Comparison of ENCODE assay signal across 16 cellular contexts in the genomic region with DNA sequence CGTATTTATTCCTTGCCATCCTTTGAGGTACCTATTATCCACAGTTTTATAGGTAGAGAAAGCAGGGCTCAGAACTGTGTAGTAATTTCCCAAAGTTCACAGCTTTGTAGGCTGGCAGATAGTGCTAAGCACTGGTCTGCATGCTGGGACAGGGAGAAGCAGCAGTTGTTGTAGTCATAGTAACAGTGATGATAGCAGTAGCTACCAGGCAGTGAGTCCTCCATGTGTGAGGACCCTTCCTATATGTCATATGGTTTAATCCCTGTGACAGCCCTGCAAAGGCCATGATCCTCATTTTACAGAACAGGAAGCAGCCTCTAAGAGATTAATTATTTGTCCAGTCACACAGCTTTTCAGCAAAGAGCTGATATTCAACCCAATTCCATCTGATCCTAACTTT. TPM values are rescaled to one million over a fixed set of nuclear protein-coding genes. Genes with fewer than 3 reads are reported as not detected.
A peak's percentile ranks its signal among the peaks of the same experiment; 100 is the strongest.
DNase-seq lines count a peak whose midpoint lies in the region; ATAC-seq and TF ChIP-seq lines count a peak whose summit lies in the region.
"Had no signal": no experiment of that assay in that cellular context is flagged by ENCODE, and none has a peak within 500 bp of the region (broad histone marks: within the 10 kb centered on the region; RNA-seq: fewer than 3 reads in every experiment).

No MANE protein-coding gene starts in this region.

- no peak overlapping the region for H3K4me2 ChIP-seq in IMR-90 (ENCODE audit: low read depth, low read length)
- H3K4me2 ChIP-seq in neural progenitor cell, result no peak overlapping the region
- H3K4me2 ChIP-seq: BLaER1 had no signal

- H3K27me3 Mint-ChIP-seq in neural progenitor cell (ENCODE audit: insufficient read depth, low read depth) (peaks cover 6% of the 10 kb centered on the region), glutamatergic neuron (ENCODE audit: unreplicated experiment) (peaks cover 7% of the 10 kb centered on the region)
- H3K27me3 Mint-ChIP-seq in CD4-positive, alpha-beta T cell, result peaks cover 5% of the 10 kb centered on the region

- CTCF ChIA-PET in IMR-90 (lab: Yijun Ruan, JAX), result no interaction called here
- CTCF ChIA-PET in CD4-positive, alpha-beta T cell (lab: Charles Lee), result no interaction called here

- POLR2A ChIA-PET in IMR-90 (lab: Charles Lee; ENCODE audit: unreplicated experiment), result no interaction called here
- POLR2A ChIA-PET in CD4-positive, alpha-beta T cell (lab: Charles Lee), result no interaction called here

- H3K79me2 ChIP-seq in neural progenitor cell (ENCODE audit: low read depth), result no peaks in the 10 kb centered on the region

- H4K8ac ChIP-seq in IMR-90 (ENCODE audit: low read depth in 2 of 2, low read length in 2 of 2), result no peak overlapping the region

- H3K27ac ChIP-seq in IMR-90 (ENCODE audit: insufficient read depth, low read length) (no peak overlapping the region), neural progenitor cell (no peak overlapping the region)
- no peak overlapping the region for H3K27ac ChIP-seq in CD4-positive, alpha-beta T cell (ENCODE audit: low read depth, low read length)
- H3K27ac ChIP-seq: BLaER1 had no signal

- TF ChIP-seq CTCF in IMR-90 (conservative IDR thresholded peaks at IDR 0.05; ENCODE audit: low read depth, low read length) (no peak), neural progenitor cell (IDR thresholded peaks at IDR 0.05) (no peak), glutamatergic neuron (IDR thresholded peaks at IDR 0.05; ENCODE audit: partially characterized antibody, unreplicated experiment) (no peak)
- TF ChIP-seq CTCF in CD4-positive, alpha-beta T cell (IDR thresholded peaks at IDR 0.05), result no peak

- H4K91ac ChIP-seq in IMR-90 (ENCODE audit: insufficient read depth, low read depth, low read length), result no peak overlapping the region

- H3K4ac ChIP-seq in IMR-90 (ENCODE audit: low read depth, low read length), result no peak overlapping the region

- intact Hi-C loops in IMR-90 (cut with micrococcal nuclease), result no loop called here
- intact Hi-C loops in CD4-positive, alpha-beta T cell (cut with DNase I, micrococcal nuclease), result no loop called here

- no peak overlapping the region for H2BK5ac ChIP-seq in IMR-90 (ENCODE audit: low read depth, low read length, poor library complexity, severe bottlenecking)

- no peak overlapping the region for H2BK15ac ChIP-seq in IMR-90 (ENCODE audit: low read depth, low read length)

- 0 out of 2 replicates have a peak, but pooled peaks cover 2% of the 10 kb centered on the region for H3K9me1 ChIP-seq in IMR-90 (ENCODE audit: insufficient read depth, low read length)

- TF ChIP-seq POLR2A in IMR-90 (IDR thresholded peaks at IDR 0.05; ENCODE audit: low read depth, low read length) (no peak), erythroblast (IDR thresholded peaks at IDR 0.05; ENCODE audit: low read length) (no peak)

- in situ Hi-C loops in IMR-90 (cut with MboI; ENCODE audit: low sequenced_read_pairs), result no loop called here

- H3K9ac ChIP-seq in IMR-90 (ENCODE audit: low read depth, low read length) (no peak overlapping the region), neural progenitor cell (no peak overlapping the region)
- H3K9ac ChIP-seq: BLaER1 had no signal

- no peak for TF ChIP-seq RAD21 in IMR-90 (IDR thresholded peaks at IDR 0.05; ENCODE audit: low read length)

- no peak overlapping the region for H2AK9ac ChIP-seq in IMR-90 (replicated peaks; ENCODE audit: low read depth, low read length, poor library complexity)

- DNase-seq in IMR-90, result no peak
- DNase-seq in OCI-M1 (lab: John Stamatoyannopoulos, UW), result peak; percentile 29
- DNase-seq in erythroblast (lab: John Stamatoyannopoulos, UW), result peak; percentile 35 to 53
- no peak for DNase-seq in neural progenitor cell (ENCODE audit: low spot score)
- DNase-seq in CD4-positive, alpha-beta T cell, result no peak
- DNase-seq in glutamatergic neuron, result no peak
- DNase-seq: CD8-positive, alpha-beta memory T cell; KG1; NCI-H1417; NCI-H187 treated with DMSO at 0.1 percent for 48 hours; NCI-H345; NCI-H524 treated with DMSO at 0.1 percent for 48 hours; NK-92 treated with Interleukin-12 subunit alpha and Interleukin-12 subunit beta, amount 100 ng/mL, for 24 hours had no signal

- peaks cover 3% of the 10 kb centered on the region; the same call in 1 of the 2 replicates for H3K4me1 ChIP-seq in IMR-90 (ENCODE audit: control insufficient read depth, insufficient read depth, low read length)
- peaks cover 30% of the 10 kb centered on the region for H3K4me1 ChIP-seq in neural progenitor cell
- H3K4me1 ChIP-seq: BLaER1 had no signal

- no CpG with 5 or more reads among the region's 1 CpG for WGBS in IMR-90 (ENCODE audit: extremely low coverage in 2 of 2, insufficient read length in 1 of 2), 2 experiments

- no peak overlapping the region for H4K5ac ChIP-seq in IMR-90 (ENCODE audit: low read depth, low read length)

- H3K27ac Mint-ChIP-seq in neural progenitor cell, result peak overlapping the region; percentile 26
- no peak overlapping the region for H3K27ac Mint-ChIP-seq in CD4-positive, alpha-beta T cell
- H3K27ac Mint-ChIP-seq in glutamatergic neuron (ENCODE audit: unreplicated experiment), result no peak overlapping the region
- H3K27ac Mint-ChIP-seq: CD8-positive, alpha-beta memory T cell had no signal

- H2BK120ac ChIP-seq in IMR-90 (ENCODE audit: low read depth, low read length), result no peak overlapping the region

- H3K9me3 Mint-ChIP-seq in neural progenitor cell (no peaks in the 10 kb centered on the region), glutamatergic neuron (ENCODE audit: unreplicated experiment) (peaks cover 4% of the 10 kb centered on the region)
- H3K9me3 Mint-ChIP-seq in CD4-positive, alpha-beta T cell, result no peaks in the 10 kb centered on the region
- H3K9me3 Mint-ChIP-seq: CD8-positive, alpha-beta memory T cell had no signal

- no peak overlapping the region for H2AK5ac ChIP-seq in IMR-90 (ENCODE audit: low read depth, low read length)

- H3K4me3 ChIP-seq in IMR-90 (ENCODE audit: insufficient read depth, low read depth, low read length) (no peak overlapping the region), neural progenitor cell (no peak overlapping the region)
- H3K4me3 ChIP-seq: BLaER1 had no signal

- H3F3A ChIP-seq in neural progenitor cell (ENCODE audit: low read depth), result peaks cover 22% of the 10 kb centered on the region

- H3K36me3 Mint-ChIP-seq in neural progenitor cell (no peaks in the 10 kb centered on the region), glutamatergic neuron (ENCODE audit: unreplicated experiment) (peaks cover 12% of the 10 kb centered on the region)
- no peaks in the 10 kb centered on the region for H3K36me3 Mint-ChIP-seq in CD4-positive, alpha-beta T cell (ENCODE audit: low read depth)
- H3K36me3 Mint-ChIP-seq: CD8-positive, alpha-beta memory T cell had no signal

- BruUV-seq in IMR-90 (replicated peaks; lab: Mats Ljungman, UMichigan), result no TSS peak

- dilution Hi-C loops in IMR-90 (cut with HindIII; ENCODE audit: low sequenced_read_pairs, unreplicated experiment), result no loop called here

- H3K36me3 ChIP-seq in IMR-90 (ENCODE audit: control insufficient read depth, insufficient read depth, low read length) (no peaks in the 10 kb centered on the region), neural progenitor cell (no peaks in the 10 kb centered on the region)
- H3K36me3 ChIP-seq: BLaER1 had no signal

- H3K79me1 ChIP-seq in IMR-90 (ENCODE audit: low read depth in 1 of 2, low read length in 2 of 2), result no peaks in the 10 kb centered on the region

- H3K27me3 ChIP-seq in IMR-90 (ENCODE audit: control insufficient read depth, insufficient read depth, low read length) (peaks cover 7% of the 10 kb centered on the region), neural progenitor cell (no peaks in the 10 kb centered on the region)
- H3K27me3 ChIP-seq in CD4-positive, alpha-beta T cell (ENCODE audit: control insufficient read depth, insufficient read depth, low read length), result no peaks in the 10 kb centered on the region
- H3K27me3 ChIP-seq: BLaER1 had no signal

- ATAC-seq in IMR-90 (ENCODE audit: low read depth), result peak; percentile 32; the same call in 1 of the 2 replicates
- no peak for ATAC-seq in CD4-positive, alpha-beta T cell (ENCODE audit: poor library complexity)
- ATAC-seq in GM21619 (IDR thresholded peaks at IDR 0.05; ENCODE audit: unreplicated experiment), result no peak
- ATAC-seq: Right ventricle myocardium inferior had no signal

- H3K4me1 Mint-ChIP-seq in neural progenitor cell (peaks cover 75% of the 10 kb centered on the region), glutamatergic neuron (ENCODE audit: low read depth, unreplicated experiment) (peaks cover 51% of the 10 kb centered on the region)
- H3K4me1 Mint-ChIP-seq in CD4-positive, alpha-beta T cell (ENCODE audit: low read depth), result no peaks in the 10 kb centered on the region
- H3K4me1 Mint-ChIP-seq: CD8-positive, alpha-beta memory T cell had no signal

- H3K4me3 Mint-ChIP-seq in neural progenitor cell, result no peak overlapping the region
- no peak overlapping the region for H3K4me3 Mint-ChIP-seq in CD4-positive, alpha-beta T cell
- H3K4me3 Mint-ChIP-seq in glutamatergic neuron (ENCODE audit: unreplicated experiment), result no peak overlapping the region
- H3K4me3 Mint-ChIP-seq: CD8-positive, alpha-beta memory T cell had no signal

- no peak overlapping the region for H3K18ac ChIP-seq in IMR-90 (ENCODE audit: low read depth, low read length)

- H2BK20ac ChIP-seq in IMR-90 (ENCODE audit: low read depth, low read length), result no peak overlapping the region

- H3K14ac ChIP-seq in IMR-90 (replicated peaks; ENCODE audit: low read depth, low read length), result no peak overlapping the region

- H2AFZ ChIP-seq in IMR-90 (replicated peaks; ENCODE audit: low read length, poor library complexity), result no peak overlapping the region
- no peak overlapping the region for H2AFZ ChIP-seq in neural progenitor cell (replicated peaks)

- H4K20me1 ChIP-seq in IMR-90 (ENCODE audit: insufficient read depth, low read length) (no peaks in the 10 kb centered on the region), neural progenitor cell (ENCODE audit: low read depth) (no peaks in the 10 kb centered on the region)
- H4K20me1 ChIP-seq: BLaER1 had no signal

- H3K9me3 ChIP-seq in IMR-90 (ENCODE audit: control insufficient read depth, insufficient read depth, low read length) (no peaks in the 10 kb centered on the region), neural progenitor cell (ENCODE audit: low read depth) (no peaks in the 10 kb centered on the region)
- no peaks in the 10 kb centered on the region for H3K9me3 ChIP-seq in CD4-positive, alpha-beta T cell (ENCODE audit: control insufficient read depth, low read length)
- H3K9me3 ChIP-seq: BLaER1 had no signal

- H3K56ac ChIP-seq in IMR-90 (ENCODE audit: extremely low read depth, insufficient read depth, low read length), result no peak overlapping the region

- H3K23ac ChIP-seq in IMR-90 (ENCODE audit: low read depth, low read length), result no peak overlapping the region

TF ChIP-seq in IMR-90, 13 proteins besides CTCF, POLR2A, EP300 and RAD21 (continues in another document):
- TF ChIP-seq CEBPB (IDR thresholded peaks at IDR 0.05; ENCODE audit: low read depth, low read length) (no peak), MAZ (IDR thresholded peaks at IDR 0.05; ENCODE audit: borderline replicate concordance, low read depth, low read length) (no peak)

RNA-seq across cellular contexts. Expression of a gene that starts 21.0 kb away (rescaled TPM):
- total RNA-seq in IMR-90 (2012; rRNA removed) (0.54 and 0.56 TPM in 2 replicates), neural progenitor cell (ENCODE audit: low replicate concordance) (2.5 and 8.1 TPM in 2 replicates), glutamatergic neuron (ENCODE audit: unreplicated experiment) (22.3 TPM)
- 1.3 and 1.4 TPM in 2 replicates for polyA plus RNA-seq in IMR-90 (2012; rRNA removed)
- 0.77 and 1.6 TPM in 2 replicates for polyA plus RNA-seq in IMR-90 (2012; cell fraction: cytosol; rRNA removed)
- polyA plus RNA-seq in IMR-90 (2012; cell fraction: nucleus; rRNA removed; ENCODE audit: low replicate concordance), result 0.96 and 2.3 TPM in 2 replicates
- total RNA-seq in CD4-positive, alpha-beta T cell, result not detected

Comparison
In these comparisons a context has a peak if more than half of its experiments do, and no peak if none do; other contexts are left out.
1. DNase-seq: peak in OCI-M1 (single experiment) and erythroblast (2 of 2); none in IMR-90 (single experiment), neural progenitor cell (single experiment), CD4-positive, alpha-beta T cell (0 of 10) and glutamatergic neuron (single experiment).